11 cellular contexts compared by ENCODE assay signal in genomic region chr3:53844262-53845102, GRCh38. TPM values are rescaled to one million over a fixed set of nuclear protein-coding genes. Genes with fewer than 3 reads are reported as not detected.
DNase-seq lines count a peak whose midpoint lies in the region; ATAC-seq, FAIRE-seq and TF ChIP-seq lines count a peak whose summit lies in the region.
"Had no signal": no experiment of that assay in that cellular context is flagged by ENCODE, and none has a peak within 500 bp of the region (broad histone marks: within the 10 kb centered on the region; RNA-seq: fewer than 3 reads in every experiment).

No MANE protein-coding gene starts in this region.

- no peak overlapping the region for H2AFZ ChIP-seq in SU-DHL-6 (ENCODE audit: low read depth, low read length, severe bottlenecking)
- H2AFZ ChIP-seq in HepG2 (ENCODE audit: low read length): no peak overlapping the region

- TF ChIP-seq RAD21 in HepG2 (CRISPR knock-in tag; IDR thresholded peaks at IDR 0.05): no peak

- H3K4me1 ChIP-seq in HepG2 (ENCODE audit: insufficient read depth, low read length): peaks cover 74% of the 10 kb centered on the region
- peaks cover 4 to 49% (median 43%) of the 10 kb centered on the region in 4 donors for H3K4me1 ChIP-seq in transverse colon
- H3K4me1 ChIP-seq: BE2C had no signal

- H3K27ac ChIP-seq in SU-DHL-6 (ENCODE audit: low read depth, low read length) (peak overlapping the region; percentile 98), HepG2 (ENCODE audit: extremely low read length, insufficient read depth, low read length) (peak overlapping the region; percentile 98), transverse colon (peak overlapping the region; percentile 80 to 91 (median 86))

- FAIRE-seq in HepG2 (lab: Jason Lieb, UNC): peak; percentile 96

- H3K9me3 Mint-ChIP-seq in activated naive CD8-positive, alpha-beta T cell (ENCODE audit: low read depth): no peaks in the 10 kb centered on the region
- no peaks in the 10 kb centered on the region for H3K9me3 Mint-ChIP-seq in activated naive CD8-positive, alpha-beta T cell treated with anti-CD3 and anti-CD28 coated beads for 36 hours
- H3K9me3 Mint-ChIP-seq: activated naive CD8-positive, alpha-beta T cell treated with anti-CD3 and anti-CD28 coated beads, Interleukin-2, amount 10 ng/mL, durations not matched to agents 7 days and 5 days had no signal

- H3K27ac Mint-ChIP-seq in activated naive CD8-positive, alpha-beta T cell: no peak overlapping the region
- no peak overlapping the region for H3K27ac Mint-ChIP-seq in activated naive CD8-positive, alpha-beta T cell treated with anti-CD3 and anti-CD28 coated beads for 36 hours
- H3K27ac Mint-ChIP-seq: activated naive CD8-positive, alpha-beta T cell treated with anti-CD3 and anti-CD28 coated beads, Interleukin-2, amount 10 ng/mL, durations not matched to agents 7 days and 5 days had no signal

- H3F3A ChIP-seq in SU-DHL-6 (ENCODE audit: insufficient read depth): peaks cover 32% of the 10 kb centered on the region

- H3K36me3 ChIP-seq in SU-DHL-6 (ENCODE audit: low read length) (peaks cover 5% of the 10 kb centered on the region; the same call in 1 of the 2 replicates), HepG2 (replicated peaks in 1 of 2; ENCODE audit: control insufficient read depth in 1 of 2, insufficient read depth in 2 of 2, low read length in 2 of 2) (peaks cover 1 to 17% of the 10 kb centered on the region in 2 experiments; a peak in 2 of 5 replicates), transverse colon (no peaks in the 10 kb centered on the region)
- H3K36me3 ChIP-seq: BE2C had no signal

- H3K36me3 Mint-ChIP-seq in activated naive CD8-positive, alpha-beta T cell: no peaks in the 10 kb centered on the region
- H3K36me3 Mint-ChIP-seq in activated naive CD8-positive, alpha-beta T cell treated with anti-CD3 and anti-CD28 coated beads for 36 hours: no peaks in the 10 kb centered on the region
- H3K36me3 Mint-ChIP-seq: activated naive CD8-positive, alpha-beta T cell treated with anti-CD3 and anti-CD28 coated beads, Interleukin-2, amount 10 ng/mL, durations not matched to agents 7 days and 5 days had no signal

- TF ChIP-seq EP300 in HepG2 (IDR thresholded peaks at IDR 0.05; ENCODE audit: low read depth in 2 of 2, low read length in 2 of 2): peak in 1 of 2 experiments; percentile 54; a peak in 1 of 4 replicates
- TF ChIP-seq EP300 in HepG2 (CRISPR knock-in tag; IDR thresholded peaks at IDR 0.05; ENCODE audit: borderline replicate concordance): peak; percentile 53; the same call in 1 of the 2 replicates
- no peak for TF ChIP-seq EP300 in transverse colon (IDR thresholded peaks at IDR 0.05; ENCODE audit: low read depth)

- in situ Hi-C loops in HepG2 (cut with HindIII; ENCODE audit: extremely low pct_ligation_motif_present, low pct_unique_long_range_greater_than_20kb) (loop anchor here (5.0 kb wide), 1 partner anchor 38 kb away; the partner anchor contains the start of gene ACTR8), transverse colon (cut with MboI; ENCODE audit: low pct_ligation_motif_present in 1 of 4, low pct_unique_long_range_greater_than_20kb in 1 of 4, low sequenced_read_pairs in 3 of 4) (no loop called here)

- H3K4me3 ChIP-seq in SU-DHL-6 (ENCODE audit: insufficient read depth, low read length, poor library complexity, severe bottlenecking): peak overlapping the region; percentile 69
- peak overlapping the region; percentile 73 to 92 (median 77) for H3K4me3 ChIP-seq in HepG2 (replicated peaks in 1 of 3; ENCODE audit: insufficient read depth in 1 of 3, low read depth in 2 of 3, low read length in 3 of 3)
- H3K4me3 ChIP-seq in transverse colon: peak overlapping the region in 2 of 4 donors; percentile 80

- intact Hi-C loops in HepG2 (cut with micrococcal nuclease; ENCODE audit: unreplicated experiment): loop anchor here (5.0 kb wide), 1 partner anchor 37 kb away; no protein-coding TSS in a partner anchor
- intact Hi-C loops in transverse colon (cut with DNase I; ENCODE audit: low total_unique reads): no loop called here

- TF ChIP-seq CTCF in SU-DHL-6 (IDR thresholded peaks at IDR 0.05; ENCODE audit: insufficient read depth, low read length, poor library complexity, severe bottlenecking) (no peak), HepG2 (CRISPR knock-in tag; IDR thresholded peaks at IDR 0.05) (no peak), transverse colon (IDR thresholded peaks at IDR 0.05) (no peak)

- H4K20me1 ChIP-seq in SU-DHL-6 (ENCODE audit: low read depth, low read length): no peaks in the 10 kb centered on the region
- H4K20me1 ChIP-seq in HepG2 (ENCODE audit: insufficient read depth, low read length): peaks cover 7% of the 10 kb centered on the region

- H3K4me3 Mint-ChIP-seq in activated naive CD8-positive, alpha-beta T cell: peak overlapping the region; percentile 77
- H3K4me3 Mint-ChIP-seq in activated naive CD8-positive, alpha-beta T cell treated with anti-CD3 and anti-CD28 coated beads for 36 hours: no peak overlapping the region

- H3K27me3 ChIP-seq in SU-DHL-6 (ENCODE audit: low read length) (no peaks in the 10 kb centered on the region), HepG2 (ENCODE audit: control insufficient read depth in 1 of 2, insufficient read depth in 2 of 2, low read length in 2 of 2) (no peaks in the 10 kb centered on the region; a peak in 1 of 5 replicates), transverse colon (peaks cover 31% of the 10 kb centered on the region)

- peak; percentile 12 for ATAC-seq in HepG2

- H3K9ac ChIP-seq in SU-DHL-6 (ENCODE audit: low read length) (peak overlapping the region; percentile 93), HepG2 (ENCODE audit: insufficient read depth, low read depth, low read length) (peak overlapping the region; percentile 97)

- 0 out of 4 replicates have a peak, but pooled peaks of 1 of the 2 experiments have one; percentile 47 for TF ChIP-seq POLR2A in HepG2 (IDR thresholded peaks at IDR 0.05; ENCODE audit: insufficient read depth in 1 of 2, low read depth in 2 of 2, low read length in 2 of 2)
- no peak for TF ChIP-seq POLR2A in transverse colon (IDR thresholded peaks at IDR 0.05)

- H3K27me3 Mint-ChIP-seq in activated naive CD8-positive, alpha-beta T cell: peaks cover 34% of the 10 kb centered on the region
- H3K27me3 Mint-ChIP-seq in activated naive CD8-positive, alpha-beta T cell treated with anti-CD3 and anti-CD28 coated beads for 36 hours: peaks cover 51% of the 10 kb centered on the region

- CTCF ChIA-PET in HepG2 (lab: Yijun Ruan, JAX; ENCODE audit: low intra/inter-chr PET ratio, low total read pairs): no interaction called here

- H3K4me1 Mint-ChIP-seq in activated naive CD8-positive, alpha-beta T cell (ENCODE audit: low read depth): peaks cover 6% of the 10 kb centered on the region
- H3K4me1 Mint-ChIP-seq in activated naive CD8-positive, alpha-beta T cell treated with anti-CD3 and anti-CD28 coated beads for 36 hours: no peaks in the 10 kb centered on the region
- H3K4me1 Mint-ChIP-seq: activated naive CD8-positive, alpha-beta T cell treated with anti-CD3 and anti-CD28 coated beads, Interleukin-2, amount 10 ng/mL, durations not matched to agents 7 days and 5 days had no signal

- TSS peak; percentile 43 for BruUV-seq in HepG2 (replicated peaks; lab: Mats Ljungman, UMichigan)

- H3K9me2 ChIP-seq in SU-DHL-6 (replicated peaks; ENCODE audit: insufficient read depth, low read length): no peaks in the 10 kb centered on the region

- no peak for DNase-seq in activated naive CD8-positive, alpha-beta T cell treated with anti-CD3 and anti-CD28 coated beads for 36 hours
- DNase-seq in HepG2 (ENCODE audit: low spot score) (peak; percentile 85), transverse colon (peak; percentile 47), AG20443 (ENCODE audit: low spot score) (no peak), kidney glomerular epithelial cell (lab: John Stamatoyannopoulos, UW) (no peak), KG1 (lab: John Stamatoyannopoulos, UW) (no peak)
- DNase-seq: activated naive CD8-positive, alpha-beta T cell treated with anti-CD3 and anti-CD28 coated beads, Interleukin-2, amount 10 ng/mL, durations not matched to agents 7 days and 5 days; BE2C; NCI-H1694 treated with DMSO at 0.1 percent for 48 hours had no signal

- POLR2A ChIA-PET in HepG2 (lab: Yijun Ruan, JAX): interaction anchor here (0.9 to 6.5 kb wide), 19 partner anchors 8 to 685 kb away, joined by 3 to 156 read pairs (median 8); partner anchors contain the start of genes ACTR8, DCP1A and SELENOK

- H3K79me2 ChIP-seq in SU-DHL-6 (ENCODE audit: insufficient read depth, low read length): peaks cover 56% of the 10 kb centered on the region
- peaks cover 83% of the 10 kb centered on the region for H3K79me2 ChIP-seq in HepG2 (ENCODE audit: insufficient read depth, low read length)

- H3K9me3 ChIP-seq in SU-DHL-6 (ENCODE audit: insufficient read depth, low read length) (no peaks in the 10 kb centered on the region), HepG2 (ENCODE audit: low read length) (no peaks in the 10 kb centered on the region), transverse colon (no peaks in the 10 kb centered on the region)
- H3K9me3 ChIP-seq: BE2C had no signal

- 0% methylated on average over 8 of the region's 9 CpGs for WGBS in HepG2 (ENCODE audit: low lambda C conversion rate)
- 74% methylated on average over 9 of the region's 9 CpGs; no CpG with 5 or more reads in 1 of the 2 donors for WGBS in transverse colon (ENCODE audit: low coverage in 1 of 2), 2 donors

- H3K4me2 ChIP-seq in SU-DHL-6 (ENCODE audit: low read depth, low read length, poor library complexity, severe bottlenecking) (peak overlapping the region; percentile 80), HepG2 (ENCODE audit: low read depth, low read length) (peak overlapping the region; percentile 98)

RNA-seq across cellular contexts. Expression of gene CHDH, which starts 1.7 kb away (rescaled TPM):
- total RNA-seq in activated naive CD8-positive, alpha-beta T cell treated with anti-CD3 and anti-CD28 coated beads for 36 hours: under 1 TPM; 0.08 to 0.10 TPM
- 40.4 and 48.9 TPM in 2 replicates for total RNA-seq in HepG2 (2016; rRNA removed; fragmentation: Illumina TruSeq; extraction: Trizol)
- 3.3 TPM in 2 replicates for total RNA-seq in HepG2 (2016; cell fraction: cytosol; rRNA removed; fragmentation: Illumina TruSeq; extraction: Trizol; ENCODE audit: low read depth)
- 41.6 and 47.1 TPM in 2 replicates for total RNA-seq in HepG2 (2016; cell fraction: insoluble cytoplasmic fraction; rRNA removed; fragmentation: Illumina TruSeq; extraction: Trizol)
- 15.0 and 16.6 TPM in 2 replicates for total RNA-seq in HepG2 (2016; cell fraction: membrane; rRNA removed; fragmentation: Illumina TruSeq; extraction: Trizol)
- 41.0 and 44.5 TPM in 2 replicates for total RNA-seq in HepG2 (2016; cell fraction: nucleus; rRNA removed; fragmentation: Illumina TruSeq; extraction: Trizol)
- polyA plus RNA-seq in HepG2 (2011; rRNA removed): 28.1 and 42.9 TPM in 2 replicates
- 23.3 and 24.3 TPM in 2 replicates for polyA plus RNA-seq in HepG2 (2011; cell fraction: cytosol; rRNA removed)
- polyA plus RNA-seq in HepG2 (2011; cell fraction: nucleus; rRNA removed): 209 and 246 TPM in 2 replicates
- polyA plus RNA-seq in HepG2 (2012): 32.6 and 41.1 TPM in 2 replicates
- polyA plus RNA-seq in HepG2 (2016; cell fraction: cytosol; fragmentation: Illumina TruSeq; extraction: Trizol; ENCODE audit: low read depth): 2.2 and 2.9 TPM in 2 replicates
- polyA plus RNA-seq in HepG2 (2016; cell fraction: insoluble cytoplasmic fraction; fragmentation: Illumina TruSeq; extraction: Trizol; ENCODE audit: low read depth): 31.8 and 33.2 TPM in 2 replicates
- polyA plus RNA-seq in HepG2 (2016; cell fraction: membrane; fragmentation: Illumina TruSeq; extraction: Trizol; ENCODE audit: low read depth): 7.0 and 8.2 TPM in 2 replicates
- 89.8 and 92.2 TPM in 2 replicates for polyA plus RNA-seq in HepG2 (2016; cell fraction: nucleus; fragmentation: Illumina TruSeq; extraction: Trizol; ENCODE audit: insufficient read depth, low read depth)
- 3.1 and 28.1 TPM in 2 replicates for polyA minus RNA-seq in HepG2 (2011; rRNA and poly(A)+ RNA removed; ENCODE audit: low replicate concordance)
- 11.1 and 12.1 TPM in 2 replicates for polyA minus RNA-seq in HepG2 (2011; cell fraction: cytosol; rRNA and poly(A)+ RNA removed)
- polyA minus RNA-seq in HepG2 (2011; cell fraction: nucleus; rRNA and poly(A)+ RNA removed): 32.3 and 32.8 TPM in 2 replicates
- 100 to 1,000 TPM in 1 of 4 donors, 10 to 100 TPM in 3; 36.5 to 114 (median 53.7) TPM for total RNA-seq in transverse colon

RNA-seq across cellular contexts. Expression of gene IL17RB, which starts 1.9 kb away (rescaled TPM):
- not detected for total RNA-seq in activated naive CD8-positive, alpha-beta T cell treated with anti-CD3 and anti-CD28 coated beads for 36 hours
- 62.7 and 130 TPM in 2 replicates for total RNA-seq in HepG2 (2016; rRNA removed; fragmentation: Illumina TruSeq; extraction: Trizol)
- total RNA-seq in HepG2 (2016; cell fraction: cytosol; rRNA removed; fragmentation: Illumina TruSeq; extraction: Trizol; ENCODE audit: low read depth): 21.4 and 25.8 TPM in 2 replicates
- total RNA-seq in HepG2 (2016; cell fraction: insoluble cytoplasmic fraction; rRNA removed; fragmentation: Illumina TruSeq; extraction: Trizol): 63.1 and 130 TPM in 2 replicates
- total RNA-seq in HepG2 (2016; cell fraction: membrane; rRNA removed; fragmentation: Illumina TruSeq; extraction: Trizol): 31.0 and 36.3 TPM in 2 replicates
- total RNA-seq in HepG2 (2016; cell fraction: nucleus; rRNA removed; fragmentation: Illumina TruSeq; extraction: Trizol): 189 and 216 TPM in 2 replicates
- 190 and 198 TPM in 2 replicates for polyA plus RNA-seq in HepG2 (2011; rRNA removed)
- 70.3 and 82.3 TPM in 2 replicates for polyA plus RNA-seq in HepG2 (2011; cell fraction: cytosol; rRNA removed)
- 671 and 683 TPM in 2 replicates for polyA plus RNA-seq in HepG2 (2011; cell fraction: nucleus; rRNA removed)
- polyA plus RNA-seq in HepG2 (2012): 89.0 and 97.8 TPM in 2 replicates
- polyA plus RNA-seq in HepG2 (2016; cell fraction: cytosol; fragmentation: Illumina TruSeq; extraction: Trizol; ENCODE audit: low read depth): 14.5 and 16.0 TPM in 2 replicates
- polyA plus RNA-seq in HepG2 (2016; cell fraction: insoluble cytoplasmic fraction; fragmentation: Illumina TruSeq; extraction: Trizol; ENCODE audit: low read depth): 72.6 and 77.1 TPM in 2 replicates
- polyA plus RNA-seq in HepG2 (2016; cell fraction: membrane; fragmentation: Illumina TruSeq; extraction: Trizol; ENCODE audit: low read depth): 22.5 and 23.7 TPM in 2 replicates
- polyA plus RNA-seq in HepG2 (2016; cell fraction: nucleus; fragmentation: Illumina TruSeq; extraction: Trizol; ENCODE audit: insufficient read depth, low read depth): 415 and 421 TPM in 2 replicates
- polyA minus RNA-seq in HepG2 (2011; rRNA and poly(A)+ RNA removed; ENCODE audit: low replicate concordance): 9.5 and 43.2 TPM in 2 replicates
- polyA minus RNA-seq in HepG2 (2011; cell fraction: cytosol; rRNA and poly(A)+ RNA removed): 23.4 and 24.0 TPM in 2 replicates
- 94.6 and 106 TPM in 2 replicates for polyA minus RNA-seq in HepG2 (2011; cell fraction: nucleus; rRNA and poly(A)+ RNA removed)
- total RNA-seq in transverse colon: 10 to 100 TPM in 3 of 4 donors, not detected in 1; 26.0 to 36.5 (median 32.8) TPM

RNA-seq across cellular contexts. Expression of gene ACTR8, which starts 37.5 kb away (rescaled TPM):
- 10 to 100 TPM; 29.8 to 29.9 TPM for total RNA-seq in activated naive CD8-positive, alpha-beta T cell treated with anti-CD3 and anti-CD28 coated beads for 36 hours
- 29.0 and 38.5 TPM in 2 replicates for total RNA-seq in HepG2 (2016; rRNA removed; fragmentation: Illumina TruSeq; extraction: Trizol)
- total RNA-seq in HepG2 (2016; cell fraction: cytosol; rRNA removed; fragmentation: Illumina TruSeq; extraction: Trizol; ENCODE audit: low read depth): 5.4 and 7.5 TPM in 2 replicates
- total RNA-seq in HepG2 (2016; cell fraction: insoluble cytoplasmic fraction; rRNA removed; fragmentation: Illumina TruSeq; extraction: Trizol): 33.7 and 39.1 TPM in 2 replicates
- 10.1 and 11.8 TPM in 2 replicates for total RNA-seq in HepG2 (2016; cell fraction: membrane; rRNA removed; fragmentation: Illumina TruSeq; extraction: Trizol)
- 20.8 and 21.7 TPM in 2 replicates for total RNA-seq in HepG2 (2016; cell fraction: nucleus; rRNA removed; fragmentation: Illumina TruSeq; extraction: Trizol)
- polyA plus RNA-seq in HepG2 (2011; rRNA removed): 14.8 and 15.5 TPM in 2 replicates
- 9.3 and 13.2 TPM in 2 replicates for polyA plus RNA-seq in HepG2 (2011; cell fraction: cytosol; rRNA removed)
- polyA plus RNA-seq in HepG2 (2011; cell fraction: nucleus; rRNA removed): 19.0 and 21.7 TPM in 2 replicates
- 17.1 and 18.0 TPM in 2 replicates for polyA plus RNA-seq in HepG2 (2012)
- 4.0 and 4.2 TPM in 2 replicates for polyA plus RNA-seq in HepG2 (2016; cell fraction: cytosol; fragmentation: Illumina TruSeq; extraction: Trizol; ENCODE audit: low read depth)
- 29.5 and 35.4 TPM in 2 replicates for polyA plus RNA-seq in HepG2 (2016; cell fraction: insoluble cytoplasmic fraction; fragmentation: Illumina TruSeq; extraction: Trizol; ENCODE audit: low read depth)
- polyA plus RNA-seq in HepG2 (2016; cell fraction: membrane; fragmentation: Illumina TruSeq; extraction: Trizol; ENCODE audit: low read depth): 4.2 and 6.6 TPM in 2 replicates
- 37.5 and 42.4 TPM in 2 replicates for polyA plus RNA-seq in HepG2 (2016; cell fraction: nucleus; fragmentation: Illumina TruSeq; extraction: Trizol; ENCODE audit: insufficient read depth, low read depth)
- 13.3 and 33.7 TPM in 2 replicates for polyA minus RNA-seq in HepG2 (2011; rRNA and poly(A)+ RNA removed; ENCODE audit: low replicate concordance)
- 14.8 and 18.1 TPM in 2 replicates for polyA minus RNA-seq in HepG2 (2011; cell fraction: cytosol; rRNA and poly(A)+ RNA removed)
- polyA minus RNA-seq in HepG2 (2011; cell fraction: nucleus; rRNA and poly(A)+ RNA removed): 29.7 and 44.1 TPM in 2 replicates
- total RNA-seq in transverse colon: 10 to 100 TPM; 23.2 to 31.8 (median 28.7) TPM

RNA-seq across cellular contexts. Expression of gene SELENOK, which starts 47.2 kb away (rescaled TPM):
- total RNA-seq in activated naive CD8-positive, alpha-beta T cell treated with anti-CD3 and anti-CD28 coated beads for 36 hours: 10 to 100 TPM; 42.2 to 45.3 TPM
- total RNA-seq in HepG2 (2016; rRNA removed; fragmentation: Illumina TruSeq; extraction: Trizol) (47.5 and 67.0 TPM in 2 replicates), transverse colon (10 to 100 TPM; 14.6 to 77.4 (median 35.6) TPM)
- total RNA-seq in HepG2 (2016; cell fraction: cytosol; rRNA removed; fragmentation: Illumina TruSeq; extraction: Trizol; ENCODE audit: low read depth): 98.1 and 99.7 TPM in 2 replicates
- 50.3 and 68.2 TPM in 2 replicates for total RNA-seq in HepG2 (2016; cell fraction: insoluble cytoplasmic fraction; rRNA removed; fragmentation: Illumina TruSeq; extraction: Trizol)
- total RNA-seq in HepG2 (2016; cell fraction: membrane; rRNA removed; fragmentation: Illumina TruSeq; extraction: Trizol): 64.7 and 72.8 TPM in 2 replicates
- 41.7 and 53.7 TPM in 2 replicates for total RNA-seq in HepG2 (2016; cell fraction: nucleus; rRNA removed; fragmentation: Illumina TruSeq; extraction: Trizol)
- polyA plus RNA-seq in HepG2 (2011; rRNA removed): 64.6 and 81.0 TPM in 2 replicates
- 28.9 and 37.4 TPM in 2 replicates for polyA plus RNA-seq in HepG2 (2011; cell fraction: cytosol; rRNA removed)
- polyA plus RNA-seq in HepG2 (2011; cell fraction: nucleus; rRNA removed): 5.1 and 10.8 TPM in 2 replicates
- 45.5 and 58.6 TPM in 2 replicates for polyA plus RNA-seq in HepG2 (2012)
- polyA plus RNA-seq in HepG2 (2016; cell fraction: cytosol; fragmentation: Illumina TruSeq; extraction: Trizol; ENCODE audit: low read depth): 101 and 116 TPM in 2 replicates
- polyA plus RNA-seq in HepG2 (2016; cell fraction: insoluble cytoplasmic fraction; fragmentation: Illumina TruSeq; extraction: Trizol; ENCODE audit: low read depth): 40.0 and 57.2 TPM in 2 replicates
- polyA plus RNA-seq in HepG2 (2016; cell fraction: membrane; fragmentation: Illumina TruSeq; extraction: Trizol; ENCODE audit: low read depth): 48.1 and 56.1 TPM in 2 replicates
- polyA plus RNA-seq in HepG2 (2016; cell fraction: nucleus; fragmentation: Illumina TruSeq; extraction: Trizol; ENCODE audit: insufficient read depth, low read depth): 82.5 and 83.8 TPM in 2 replicates
- 9.2 and 9.5 TPM in 2 replicates for polyA minus RNA-seq in HepG2 (2011; rRNA and poly(A)+ RNA removed; ENCODE audit: low replicate concordance)
- 9.1 and 9.7 TPM in 2 replicates for polyA minus RNA-seq in HepG2 (2011; cell fraction: cytosol; rRNA and poly(A)+ RNA removed)
- 10.1 and 11.2 TPM in 2 replicates for polyA minus RNA-seq in HepG2 (2011; cell fraction: nucleus; rRNA and poly(A)+ RNA removed)

Comparison
In these comparisons a context has a peak if more than half of its experiments do, and no peak if none do; other contexts are left out.
1. DNase-seq: peak in HepG2 (single experiment) and transverse colon (single experiment); none in activated naive CD8-positive, alpha-beta T cell treated with anti-CD3 and anti-CD28 coated beads for 36 hours (single experiment), AG20443 (single experiment), kidney glomerular epithelial cell (single experiment) and KG1 (single experiment).
2. Peak in every context shown above with its lines, with median percentiles within 50 percentile points of each other: H3K27ac ChIP-seq.